ENCODE assay signal across 1 cellular context in the genomic region with DNA sequence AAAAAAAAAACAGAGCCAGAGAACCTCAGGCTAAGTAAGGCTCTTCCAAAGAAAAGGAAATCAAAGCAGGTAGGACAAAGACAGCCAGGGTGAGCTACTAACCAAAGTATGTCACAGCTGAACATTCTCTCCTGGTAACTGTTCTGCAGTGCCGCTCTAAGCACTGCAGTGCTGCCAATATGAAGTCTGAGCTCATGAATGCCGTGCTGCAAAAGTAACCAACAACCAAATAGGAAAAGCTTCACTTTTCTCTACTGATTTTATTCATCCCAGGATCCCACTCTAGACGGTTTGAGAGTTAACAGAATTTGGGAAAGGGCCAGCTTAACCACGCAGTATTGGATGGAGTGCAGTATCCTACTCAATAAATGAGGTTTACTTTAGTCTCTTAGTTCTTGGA.
TF ChIP-seq lines count a peak whose summit lies in the region.

No MANE protein-coding gene starts in this region.

TF ChIP-seq in HepG2, 621 proteins besides CTCF, POLR2A, EP300 and RAD21:
- TF ChIP-seq ZNF770 (CRISPR knock-in tag; IDR thresholded peaks at IDR 0.05) (no peak), ZNF124 (CRISPR knock-in tag; IDR thresholded peaks at IDR 0.05) (no peak), ZSCAN30 (CRISPR knock-in tag; IDR thresholded peaks at IDR 0.05) (no peak), ZNF841 (CRISPR knock-in tag; IDR thresholded peaks at IDR 0.05; ENCODE audit: borderline replicate concordance) (no peak), ZNF562 (CRISPR knock-in tag; IDR thresholded peaks at IDR 0.05; ENCODE audit: borderline replicate concordance) (no peak), RARA (CRISPR knock-in tag; IDR thresholded peaks at IDR 0.05) (no peak), ATF2 (CRISPR knock-in tag; IDR thresholded peaks at IDR 0.05) (no peak), SMC3 (IDR thresholded peaks at IDR 0.05; ENCODE audit: low read length) (no peak), XBP1 (CRISPR knock-in tag; IDR thresholded peaks at IDR 0.05) (no peak), NFATC3 (CRISPR knock-in tag; IDR thresholded peaks at IDR 0.05) (no peak), GLMP (CRISPR knock-in tag; IDR thresholded peaks at IDR 0.05; ENCODE audit: borderline replicate concordance) (no peak)
- TF ChIP-seq, protein P1, sequence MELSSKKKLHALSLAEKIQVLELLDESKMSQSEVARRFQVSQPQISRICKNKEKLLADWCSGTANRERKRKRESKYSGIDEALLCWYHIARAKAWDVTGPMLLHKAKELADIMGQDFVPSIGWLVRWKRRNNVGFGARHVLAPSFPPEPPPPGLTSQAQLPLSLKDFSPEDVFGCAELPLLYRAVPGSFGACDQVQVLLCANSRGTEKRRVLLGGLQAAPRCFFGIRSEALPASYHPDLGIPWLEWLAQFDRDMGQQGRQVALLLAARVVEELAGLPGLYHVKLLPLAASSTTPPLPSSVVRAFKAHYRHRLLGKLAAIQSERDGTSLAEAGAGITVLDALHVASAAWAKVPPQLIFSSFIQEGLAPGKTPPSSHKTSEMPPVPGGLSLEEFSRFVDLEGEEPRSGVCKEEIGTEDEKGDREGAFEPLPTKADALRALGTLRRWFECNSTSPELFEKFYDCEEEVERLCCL (CRISPR knock-in tag; IDR thresholded peaks at IDR 0.05; ENCODE audit: borderline replicate concordance) = no peak
- TF ChIP-seq, protein P2, sequence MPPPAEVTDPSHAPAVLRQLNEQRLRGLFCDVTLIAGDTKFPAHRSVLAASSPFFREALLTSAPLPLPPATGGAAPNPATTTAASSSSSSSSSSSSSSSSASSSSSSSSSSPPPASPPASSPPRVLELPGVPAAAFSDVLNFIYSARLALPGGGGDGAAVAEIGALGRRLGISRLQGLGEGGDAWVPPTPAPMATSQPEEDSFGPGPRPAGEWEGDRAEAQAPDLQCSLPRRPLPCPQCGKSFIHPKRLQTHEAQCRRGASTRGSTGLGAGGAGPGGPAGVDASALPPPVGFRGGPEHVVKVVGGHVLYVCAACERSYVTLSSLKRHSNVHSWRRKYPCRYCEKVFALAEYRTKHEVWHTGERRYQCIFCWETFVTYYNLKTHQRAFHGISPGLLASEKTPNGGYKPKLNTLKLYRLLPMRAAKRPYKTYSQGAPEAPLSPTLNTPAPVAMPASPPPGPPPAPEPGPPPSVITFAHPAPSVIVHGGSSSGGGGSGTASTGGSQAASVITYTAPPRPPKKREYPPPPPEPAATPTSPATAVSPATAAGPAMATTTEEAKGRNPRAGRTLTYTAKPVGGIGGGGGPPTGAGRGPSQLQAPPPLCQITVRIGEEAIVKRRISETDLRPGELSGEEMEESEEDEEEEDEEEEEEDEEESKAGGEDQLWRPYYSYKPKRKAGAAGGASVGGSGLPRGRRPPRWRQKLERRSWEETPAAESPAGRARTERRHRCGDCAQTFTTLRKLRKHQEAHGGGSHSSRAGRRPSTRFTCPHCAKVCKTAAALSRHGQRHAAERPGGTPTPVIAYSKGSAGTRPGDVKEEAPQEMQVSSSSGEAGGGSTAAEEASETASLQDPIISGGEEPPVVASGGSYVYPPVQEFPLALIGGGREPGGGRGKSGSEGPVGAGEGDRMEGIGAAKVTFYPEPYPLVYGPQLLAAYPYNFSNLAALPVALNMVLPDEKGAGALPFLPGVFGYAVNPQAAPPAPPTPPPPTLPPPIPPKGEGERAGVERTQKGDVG (CRISPR knock-in tag; IDR thresholded peaks at IDR 0.05; ENCODE audit: borderline replicate concordance) = no peak
